ENCODE assay signal across 4 cellular contexts in genomic region chr9:75289332-75289731, GRCh38.
TF ChIP-seq lines count a peak whose summit lies in the region.

No MANE protein-coding gene starts in this region.

TF ChIP-seq in HepG2, 621 proteins besides CTCF, POLR2A, EP300 and RAD21:
- TF ChIP-seq PAWR (CRISPR knock-in tag; IDR thresholded peaks at IDR 0.05; ENCODE audit: borderline replicate concordance) (no peak), MAFK (conservative IDR thresholded peaks at IDR 0.05 in 1 of 2, IDR thresholded peaks at IDR 0.05 in 1 of 2; ENCODE audit: low read length in 2 of 2) (peak; percentile 28 to 64; a peak in 3 of 4 replicates), MAFF (IDR thresholded peaks at IDR 0.05; ENCODE audit: low read depth, low read length) (peak; percentile 39; the same call in 1 of the 2 replicates)
- TF ChIP-seq, protein P1, sequence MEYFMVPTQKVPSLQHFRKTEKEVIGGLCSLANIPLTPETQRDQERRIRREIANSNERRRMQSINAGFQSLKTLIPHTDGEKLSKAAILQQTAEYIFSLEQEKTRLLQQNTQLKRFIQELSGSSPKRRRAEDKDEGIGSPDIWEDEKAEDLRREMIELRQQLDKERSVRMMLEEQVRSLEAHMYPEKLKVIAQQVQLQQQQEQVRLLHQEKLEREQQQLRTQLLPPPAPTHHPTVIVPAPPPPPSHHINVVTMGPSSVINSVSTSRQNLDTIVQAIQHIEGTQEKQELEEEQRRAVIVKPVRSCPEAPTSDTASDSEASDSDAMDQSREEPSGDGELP (IDR thresholded peaks at IDR 0.05; ENCODE audit: borderline replicate concordance, low read depth) = no peak
- TF ChIP-seq, protein P2, sequence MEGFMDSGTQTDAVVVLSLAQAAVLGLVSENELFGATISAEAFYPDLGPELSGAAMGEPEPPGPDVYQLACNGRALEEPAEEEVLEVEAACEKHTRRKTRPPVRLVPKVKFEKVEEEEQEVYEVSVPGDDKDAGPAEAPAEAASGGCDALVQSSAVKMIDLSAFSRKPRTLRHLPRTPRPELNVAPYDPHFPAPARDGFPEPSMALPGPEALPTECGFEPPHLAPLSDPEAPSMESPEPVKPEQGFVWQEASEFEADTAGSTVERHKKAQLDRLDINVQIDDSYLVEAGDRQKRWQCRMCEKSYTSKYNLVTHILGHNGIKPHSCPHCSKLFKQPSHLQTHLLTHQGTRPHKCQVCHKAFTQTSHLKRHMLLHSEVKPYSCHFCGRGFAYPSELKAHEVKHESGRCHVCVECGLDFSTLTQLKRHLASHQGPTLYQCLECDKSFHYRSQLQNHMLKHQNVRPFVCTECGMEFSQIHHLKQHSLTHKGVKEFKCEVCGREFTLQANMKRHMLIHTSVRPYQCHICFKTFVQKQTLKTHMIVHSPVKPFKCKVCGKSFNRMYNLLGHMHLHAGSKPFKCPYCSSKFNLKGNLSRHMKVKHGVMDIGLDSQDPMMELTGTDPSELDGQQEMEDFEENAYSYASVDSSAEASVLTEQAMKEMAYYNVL (CRISPR knock-in tag; IDR thresholded peaks at IDR 0.05; ENCODE audit: borderline replicate concordance) = no peak
TF ChIP-seq in HepG2: peak in this region for 2.

TF ChIP-seq in A549, 52 proteins besides CTCF, POLR2A, EP300 and RAD21:
- TF ChIP-seq FOSL2 (IDR thresholded peaks at IDR 0.05) (no peak), FOSL2 (CRISPR knock-in tag; IDR thresholded peaks at IDR 0.05) (no peak), HOXA7 (CRISPR knock-in tag; IDR thresholded peaks at IDR 0.05) (no peak), HEYL (CRISPR knock-in tag; IDR thresholded peaks at IDR 0.05) (no peak), MAFK (IDR thresholded peaks at IDR 0.05; ENCODE audit: partially characterized antibody) (peak; percentile 63)
TF ChIP-seq in A549: peak in this region for 1.

TF ChIP-seq in IMR-90, 13 proteins besides CTCF, POLR2A, EP300 and RAD21:
- TF ChIP-seq BHLHE40 (IDR thresholded peaks at IDR 0.05; ENCODE audit: low read depth, low read length) (no peak), MAFK (IDR thresholded peaks at IDR 0.05; ENCODE audit: low read depth, low read length) (peak; percentile 24; the same call in 1 of the 2 replicates)

TF ChIP-seq in K562, 482 proteins besides CTCF, POLR2A, EP300 and RAD21:
- TF ChIP-seq NCOA1 (IDR thresholded peaks at IDR 0.05; ENCODE audit: low read depth) (no peak), ZNF316 (IDR thresholded peaks at IDR 0.05) (peak; percentile 22; the same call in 1 of the 2 replicates), ZNF165 (CRISPR knock-in tag; IDR thresholded peaks at IDR 0.05; ENCODE audit: borderline replicate concordance) (no peak), STAT5B (CRISPR knock-in tag; IDR thresholded peaks at IDR 0.05) (no peak), KDM5B (IDR thresholded peaks at IDR 0.05; ENCODE audit: insufficient replicate concordance, low read depth, low read length) (no peak), RNF2 (IDR thresholded peaks at IDR 0.05) (no peak), MGA (IDR thresholded peaks at IDR 0.05) (no peak), ZKSCAN1 (IDR thresholded peaks at IDR 0.05; ENCODE audit: low read depth, low read length) (no peak), C11orf30 (IDR thresholded peaks at IDR 0.05; ENCODE audit: low read depth) (0 out of 2 replicates have a peak, but pooled peaks have one; percentile 11), ETV6 (IDR thresholded peaks at IDR 0.05; ENCODE audit: borderline replicate concordance in 1 of 2, low read depth in 2 of 2, low read length in 1 of 2) (no peak), ETV6 (CRISPR knock-in tag; IDR thresholded peaks at IDR 0.05; ENCODE audit: borderline replicate concordance) (no peak), JUND (IDR thresholded peaks at IDR 0.05; ENCODE audit: borderline replicate concordance, low read depth, low read length) (no peak), JUND (tag; IDR thresholded peaks at IDR 0.05; ENCODE audit: borderline replicate concordance, low read depth, low read length) (no peak), ZNF232 (CRISPR knock-in tag; IDR thresholded peaks at IDR 0.05) (no peak)
- TF ChIP-seq, protein P3, sequence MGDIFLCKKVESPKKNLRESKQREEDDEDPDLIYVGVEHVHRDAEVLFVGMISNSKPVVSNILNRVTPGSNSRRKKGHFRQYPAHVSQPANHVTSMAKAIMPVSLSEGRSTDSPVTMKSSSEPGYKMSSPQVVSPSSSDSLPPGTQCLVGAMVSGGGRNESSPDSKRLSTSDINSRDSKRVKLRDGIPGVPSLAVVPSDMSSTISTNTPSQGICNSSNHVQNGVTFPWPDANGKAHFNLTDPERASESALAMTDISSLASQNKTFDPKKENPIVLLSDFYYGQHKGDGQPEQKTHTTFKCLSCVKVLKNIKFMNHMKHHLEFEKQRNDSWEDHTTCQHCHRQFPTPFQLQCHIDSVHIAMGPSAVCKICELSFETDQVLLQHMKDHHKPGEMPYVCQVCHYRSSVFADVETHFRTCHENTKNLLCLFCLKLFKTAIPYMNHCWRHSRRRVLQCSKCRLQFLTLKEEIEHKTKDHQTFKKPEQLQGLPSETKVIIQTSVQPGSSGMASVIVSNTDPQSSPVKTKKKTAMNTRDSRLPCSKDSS (IDR thresholded peaks at IDR 0.05; ENCODE audit: low read depth, partially characterized antibody) = no peak
- TF ChIP-seq, protein P4, sequence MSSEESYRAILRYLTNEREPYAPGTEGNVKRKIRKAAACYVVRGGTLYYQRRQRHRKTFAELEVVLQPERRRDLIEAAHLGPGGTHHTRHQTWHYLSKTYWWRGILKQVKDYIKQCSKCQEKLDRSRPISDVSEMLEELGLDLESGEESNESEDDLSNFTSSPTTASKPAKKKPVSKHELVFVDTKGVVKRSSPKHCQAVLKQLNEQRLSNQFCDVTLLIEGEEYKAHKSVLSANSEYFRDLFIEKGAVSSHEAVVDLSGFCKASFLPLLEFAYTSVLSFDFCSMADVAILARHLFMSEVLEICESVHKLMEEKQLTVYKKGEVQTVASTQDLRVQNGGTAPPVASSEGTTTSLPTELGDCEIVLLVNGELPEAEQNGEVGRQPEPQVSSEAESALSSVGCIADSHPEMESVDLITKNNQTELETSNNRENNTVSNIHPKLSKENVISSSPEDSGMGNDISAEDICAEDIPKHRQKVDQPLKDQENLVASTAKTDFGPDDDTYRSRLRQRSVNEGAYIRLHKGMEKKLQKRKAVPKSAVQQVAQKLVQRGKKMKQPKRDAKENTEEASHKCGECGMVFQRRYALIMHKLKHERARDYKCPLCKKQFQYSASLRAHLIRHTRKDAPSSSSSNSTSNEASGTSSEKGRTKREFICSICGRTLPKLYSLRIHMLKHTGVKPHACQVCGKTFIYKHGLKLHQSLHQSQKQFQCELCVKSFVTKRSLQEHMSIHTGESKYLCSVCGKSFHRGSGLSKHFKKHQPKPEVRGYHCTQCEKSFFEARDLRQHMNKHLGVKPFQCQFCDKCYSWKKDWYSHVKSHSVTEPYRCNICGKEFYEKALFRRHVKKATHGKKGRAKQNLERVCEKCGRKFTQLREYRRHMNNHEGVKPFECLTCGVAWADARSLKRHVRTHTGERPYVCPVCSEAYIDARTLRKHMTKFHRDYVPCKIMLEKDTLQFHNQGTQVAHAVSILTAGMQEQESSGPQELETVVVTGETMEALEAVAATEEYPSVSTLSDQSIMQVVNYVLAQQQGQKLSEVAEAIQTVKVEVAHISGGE (CRISPR knock-in tag; IDR thresholded peaks at IDR 0.05) = no peak
